Comparison of ENCODE assay signal across 8 cellular contexts in the genomic region with DNA sequence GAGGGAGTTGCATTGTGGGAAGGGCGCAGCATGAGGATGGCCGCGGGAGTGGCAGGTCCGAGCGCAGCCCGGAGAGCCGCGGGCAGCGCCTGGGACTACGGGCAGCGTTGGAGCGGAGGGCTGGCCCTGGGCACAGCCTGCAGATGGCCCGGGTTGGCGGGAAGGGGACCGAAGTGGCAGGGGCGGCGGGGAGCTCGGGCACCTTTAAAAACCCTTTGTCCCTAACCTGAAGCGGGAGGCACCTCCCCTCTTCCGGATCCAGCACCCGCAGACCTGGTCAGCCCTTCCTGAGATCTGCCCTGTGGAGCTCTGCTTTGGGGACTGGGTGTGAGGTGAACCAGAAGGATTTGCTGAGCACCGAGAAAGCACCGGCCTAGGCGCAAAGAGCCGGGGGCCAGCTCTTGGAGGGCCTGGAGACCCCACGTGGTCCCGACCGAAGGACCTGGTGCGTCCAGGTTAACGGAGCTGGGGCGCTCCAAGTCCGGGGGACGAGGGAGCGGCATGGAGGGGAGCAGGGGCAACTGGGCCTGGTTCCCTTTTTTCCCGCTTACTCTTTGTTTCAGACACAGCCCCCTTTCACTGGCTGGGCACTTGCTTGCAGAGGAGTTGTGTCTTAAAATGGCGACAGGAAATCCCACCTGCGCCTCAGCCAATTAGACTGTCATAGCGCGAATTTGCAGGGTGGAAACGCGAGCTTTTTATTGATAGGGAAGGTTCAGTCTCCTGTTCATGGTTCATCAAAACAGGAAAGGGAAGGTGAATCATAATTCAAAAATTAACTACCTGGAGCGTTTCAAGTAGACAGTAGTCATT. TPM values are rescaled to one million over a fixed set of nuclear protein-coding genes. Genes with fewer than 3 reads are reported as not detected.
A peak's percentile ranks its signal among the peaks of the same experiment; 100 is the strongest.
DNase-seq lines count a peak whose midpoint lies in the region; ATAC-seq and TF ChIP-seq lines count a peak whose summit lies in the region.

No MANE protein-coding gene starts in this region.

- no peak overlapping the region for H3K56ac ChIP-seq in IMR-90 (ENCODE audit: extremely low read depth, insufficient read depth, low read length)

- peak overlapping the region; percentile 91 for H2BK120ac ChIP-seq in IMR-90 (ENCODE audit: low read depth, low read length)

- 19% methylated on average over 21 of the region's 42 CpGs; no CpG with 5 or more reads in 1 of the 2 experiments for WGBS in IMR-90 (ENCODE audit: extremely low coverage in 2 of 2, insufficient read length in 1 of 2), 2 experiments

- H3K9me3 Mint-ChIP-seq in CD8-positive, alpha-beta T cell, result no peaks in the 10 kb centered on the region
- no peaks in the 10 kb centered on the region for H3K9me3 Mint-ChIP-seq in stimulated activated effector memory CD8-positive, alpha-beta T cell treated with anti-CD3 and anti-CD28 coated beads, Interleukin-12 subunit alpha, Interleukin-12 subunit beta, amount 100 ng/mL, for 72 hours

- no peak for TF ChIP-seq CTCF in CD8-positive, alpha-beta T cell (IDR thresholded peaks at IDR 0.05)
- TF ChIP-seq CTCF in GM20000 (IDR thresholded peaks at IDR 0.05; ENCODE audit: extremely low read depth, missing control alignments) (no peak), IMR-90 (conservative IDR thresholded peaks at IDR 0.05; ENCODE audit: low read depth, low read length) (no peak), dorsolateral prefrontal cortex (IDR thresholded peaks at IDR 0.05 in 54 of 56, conservative IDR thresholded peaks at IDR 0.05 in 2 of 56; ENCODE audit: low read depth in 1 of 56, partially characterized antibody in 56 of 56) (peak in 1 of 56 donors; percentile 4)

- H2AFZ ChIP-seq in IMR-90 (replicated peaks; ENCODE audit: low read length, poor library complexity), result peak overlapping the region; percentile 93

- in situ Hi-C loops in IMR-90 (cut with MboI; ENCODE audit: low sequenced_read_pairs), result loop anchor here (5.0 kb wide), 1 partner anchor 52 kb away; no protein-coding TSS in a partner anchor

- H3K9ac ChIP-seq in IMR-90 (ENCODE audit: low read depth, low read length) (peak overlapping the region; percentile 98), mucosa of rectum (ENCODE audit: low read depth in 1 of 2, low read length in 2 of 2) (peak overlapping the region; percentile 77 to 91)

- H4K20me1 ChIP-seq in IMR-90 (ENCODE audit: insufficient read depth, low read length), result peaks cover 22% of the 10 kb centered on the region; the same call in 1 of the 2 replicates

- POLR2A ChIA-PET in CD8-positive, alpha-beta T cell (lab: Charles Lee), result interaction anchor here (0.6 to 5.5 kb wide), 40 partner anchors 8 to 1057 kb away, joined by 3 to 232 read pairs (median 6); partner anchors contain the start of genes ARID2, SCAF11 and SLC38A2
- POLR2A ChIA-PET in IMR-90 (lab: Charles Lee; ENCODE audit: unreplicated experiment), result interaction anchor here (0.6 to 1.0 kb wide), 3 partner anchors 10 to 1551 kb away, joined by 3 to 4 read pairs (median 3); no protein-coding TSS in a partner anchor

- DNase-seq in CD8-positive, alpha-beta T cell, result peak; percentile 15 to 87 (median 75)
- peak; percentile 73 for DNase-seq in GM20000 (ENCODE audit: low spot score)
- no peak for DNase-seq in IMR-90
- peak; percentile 59 to 61 for DNase-seq in activated CD4-positive, alpha-beta T cell treated with anti-CD3 and anti-CD28 coated beads for 24 hours (ENCODE audit: low read depth in 2 of 2)
- peak in 2 of 10 donors; percentile 31 to 72 for DNase-seq in dorsolateral prefrontal cortex
- DNase-seq in stimulated activated effector memory CD8-positive, alpha-beta T cell treated with anti-CD3 and anti-CD28 coated beads, Interleukin-12 subunit alpha, Interleukin-12 subunit beta, amount 100 ng/mL, for 72 hours (ENCODE audit: low spot score in 2 of 2), result peak; percentile 29 to 84
- DNase-seq in NOMO-1 treated with dmso at 0.1 percent for 144 hours (lab: John Stamatoyannopoulos, UW; ENCODE audit: unreplicated experiment), result no peak

- peaks cover 7% of the 10 kb centered on the region for H3K36me3 Mint-ChIP-seq in CD8-positive, alpha-beta T cell
- no peaks in the 10 kb centered on the region for H3K36me3 Mint-ChIP-seq in stimulated activated effector memory CD8-positive, alpha-beta T cell treated with anti-CD3 and anti-CD28 coated beads, Interleukin-12 subunit alpha, Interleukin-12 subunit beta, amount 100 ng/mL, for 72 hours

- H3K9me1 ChIP-seq in IMR-90 (ENCODE audit: insufficient read depth, low read length), result peaks cover 12% of the 10 kb centered on the region

- H3K18ac ChIP-seq in IMR-90 (ENCODE audit: low read depth, low read length), result peak overlapping the region; percentile 13; the same call in 1 of the 2 replicates

- TF ChIP-seq POLR2A in IMR-90 (IDR thresholded peaks at IDR 0.05; ENCODE audit: low read depth, low read length), result no peak

- H3K27me3 Mint-ChIP-seq in CD8-positive, alpha-beta T cell (ENCODE audit: low read depth), result no peaks in the 10 kb centered on the region

- peak overlapping the region; percentile 96 for H3K4me3 ChIP-seq in CD8-positive, alpha-beta T cell (ENCODE audit: low read depth, low read length)
- H3K4me3 ChIP-seq in IMR-90 (ENCODE audit: insufficient read depth, low read depth, low read length) (peak overlapping the region; percentile 96), dorsolateral prefrontal cortex (peak overlapping the region; percentile 53 to 89 (median 74)), mucosa of rectum (ENCODE audit: low read length in 2 of 2) (peak overlapping the region; percentile 81 to 94)

- H2BK20ac ChIP-seq in IMR-90 (ENCODE audit: low read depth, low read length), result peak overlapping the region; percentile 27; the same call in 1 of the 2 replicates

- H3K4me1 Mint-ChIP-seq in CD8-positive, alpha-beta T cell (ENCODE audit: low read depth), result peaks cover 36% of the 10 kb centered on the region
- H3K4me1 Mint-ChIP-seq in stimulated activated effector memory CD8-positive, alpha-beta T cell treated with anti-CD3 and anti-CD28 coated beads, Interleukin-12 subunit alpha, Interleukin-12 subunit beta, amount 100 ng/mL, for 72 hours, result peaks cover 7% of the 10 kb centered on the region

- no peak for TF ChIP-seq RAD21 in IMR-90 (IDR thresholded peaks at IDR 0.05; ENCODE audit: low read length)

- peak overlapping the region; percentile 14 for H2BK5ac ChIP-seq in IMR-90 (ENCODE audit: low read depth, low read length, poor library complexity, severe bottlenecking)

- H3K79me1 ChIP-seq in IMR-90 (ENCODE audit: low read depth in 1 of 2, low read length in 2 of 2), result peaks cover 8 to 28% of the 10 kb centered on the region in 2 experiments; a peak in 3 of 4 replicates

- H3K4ac ChIP-seq in IMR-90 (ENCODE audit: low read depth, low read length), result peak overlapping the region; percentile 96

- dilution Hi-C loops in IMR-90 (cut with HindIII; ENCODE audit: low sequenced_read_pairs, unreplicated experiment), result no loop called here

- intact Hi-C loops in CD8-positive, alpha-beta T cell (cut with DNase I, micrococcal nuclease), result loop anchor here (1.0 to 10.0 kb wide), 9 partner anchors 21 to 1091 kb away; partner anchors contain the start of genes ARID2 (in 1 of the 2), SCAF11 (in 1 of the 2) and SLC38A2 (in 1 of the 2)
- intact Hi-C loops in IMR-90 (cut with micrococcal nuclease), result loop anchor here (2.0 to 10.0 kb wide), 6 partner anchors 87 to 665 kb away; partner anchors contain the start of gene SCAF11
- intact Hi-C loops in dorsolateral prefrontal cortex (cut with DNase I), result loop anchor here (5.0 to 10.0 kb wide), 3 partner anchors 85 to 117 kb away; partner anchors contain the start of gene SLC38A2 (in 2 of the 2)

- H3K4me3 Mint-ChIP-seq in CD8-positive, alpha-beta T cell, result no peak overlapping the region
- H3K4me3 Mint-ChIP-seq in stimulated activated effector memory CD8-positive, alpha-beta T cell treated with anti-CD3 and anti-CD28 coated beads, Interleukin-12 subunit alpha, Interleukin-12 subunit beta, amount 100 ng/mL, for 72 hours, result no peak overlapping the region

- peak overlapping the region; percentile 81 for H3K4me2 ChIP-seq in IMR-90 (ENCODE audit: low read depth, low read length)

- H3K27me3 ChIP-seq in CD8-positive, alpha-beta T cell (ENCODE audit: insufficient read depth, low read length), result no peaks in the 10 kb centered on the region
- H3K27me3 ChIP-seq in IMR-90 (ENCODE audit: control insufficient read depth, insufficient read depth, low read length) (no peaks in the 10 kb centered on the region), dorsolateral prefrontal cortex (peaks cover 0 to 23% (median 0%) of the 10 kb centered on the region in 45 donors), mucosa of rectum (ENCODE audit: control insufficient read depth in 2 of 2, insufficient read depth in 2 of 2, low read length in 2 of 2) (peaks cover 0 to 4% of the 10 kb centered on the region in 2 donors)

- H2AK5ac ChIP-seq in IMR-90 (ENCODE audit: low read depth, low read length), result peak overlapping the region; percentile 44; the same call in 1 of the 2 replicates

- BruUV-seq in IMR-90 (replicated peaks; lab: Mats Ljungman, UMichigan), result no TSS peak

- peak overlapping the region; percentile 93 to 99 for H4K8ac ChIP-seq in IMR-90 (ENCODE audit: low read depth in 2 of 2, low read length in 2 of 2)

- H4K5ac ChIP-seq in IMR-90 (ENCODE audit: low read depth, low read length), result peak overlapping the region; percentile 55

- peak overlapping the region; percentile 98 for H3K27ac ChIP-seq in CD8-positive, alpha-beta T cell (ENCODE audit: low read depth, low read length)
- H3K27ac ChIP-seq in IMR-90 (ENCODE audit: insufficient read depth, low read length), result peak overlapping the region; percentile 91; the same call in 1 of the 2 replicates
- peak overlapping the region in 58 of 59 donors; percentile 33 to 95 (median 84) for H3K27ac ChIP-seq in dorsolateral prefrontal cortex
- H3K27ac ChIP-seq in mucosa of rectum (ENCODE audit: low read depth in 2 of 2, low read length in 2 of 2), result peak overlapping the region; percentile 98

- H4K91ac ChIP-seq in IMR-90 (ENCODE audit: insufficient read depth, low read depth, low read length), result peak overlapping the region; percentile 99

- H3K14ac ChIP-seq in IMR-90 (replicated peaks; ENCODE audit: low read depth, low read length), result peak overlapping the region; percentile 94

- no peaks in the 10 kb centered on the region for H3K36me3 ChIP-seq in CD8-positive, alpha-beta T cell (ENCODE audit: insufficient read depth, low read length)
- H3K36me3 ChIP-seq in IMR-90 (ENCODE audit: control insufficient read depth, insufficient read depth, low read length), result no peaks in the 10 kb centered on the region
- no peaks in the 10 kb centered on the region for H3K36me3 ChIP-seq in mucosa of rectum (ENCODE audit: control insufficient read depth in 2 of 2, insufficient read depth in 2 of 2, low read length in 2 of 2)

- no peak overlapping the region for H2BK15ac ChIP-seq in IMR-90 (ENCODE audit: low read depth, low read length)

- H2AK9ac ChIP-seq in IMR-90 (replicated peaks; ENCODE audit: low read depth, low read length, poor library complexity), result peak overlapping the region; percentile 98

- CTCF ChIA-PET in CD8-positive, alpha-beta T cell (lab: Charles Lee), result interaction anchor here (0.8 to 4.6 kb wide), 18 partner anchors 14 to 278 kb away, joined by 3 to 36 read pairs (median 4); no protein-coding TSS in a partner anchor
- CTCF ChIA-PET in IMR-90 (lab: Yijun Ruan, JAX), result interaction anchor here (0.9 kb wide), 1 partner anchor 8 kb away, joined by 5 read pairs; no protein-coding TSS in a partner anchor

- peak; percentile 46 for ATAC-seq in CD8-positive, alpha-beta T cell
- ATAC-seq in IMR-90 (ENCODE audit: low read depth), result peak; percentile 48
- peak; percentile 50 for ATAC-seq in stimulated activated effector memory CD8-positive, alpha-beta T cell treated with anti-CD3 and anti-CD28 coated beads, Interleukin-12 subunit alpha, Interleukin-12 subunit beta, amount 100 ng/mL, for 72 hours

- H3K23ac ChIP-seq in IMR-90 (ENCODE audit: low read depth, low read length), result peak overlapping the region; percentile 57

- H3K9me3 ChIP-seq in CD8-positive, alpha-beta T cell (ENCODE audit: low read length), result no peaks in the 10 kb centered on the region
- H3K9me3 ChIP-seq in IMR-90 (ENCODE audit: control insufficient read depth, insufficient read depth, low read length) (no peaks in the 10 kb centered on the region), mucosa of rectum (ENCODE audit: control insufficient read depth in 2 of 2, low read length in 2 of 2) (no peaks in the 10 kb centered on the region)

- no peak overlapping the region for H3K27ac Mint-ChIP-seq in CD8-positive, alpha-beta T cell
- H3K27ac Mint-ChIP-seq in stimulated activated effector memory CD8-positive, alpha-beta T cell treated with anti-CD3 and anti-CD28 coated beads, Interleukin-12 subunit alpha, Interleukin-12 subunit beta, amount 100 ng/mL, for 72 hours, result no peak overlapping the region

- peaks cover 48% of the 10 kb centered on the region for H3K4me1 ChIP-seq in CD8-positive, alpha-beta T cell (ENCODE audit: insufficient read depth, low read length)
- peaks cover 12% of the 10 kb centered on the region for H3K4me1 ChIP-seq in IMR-90 (ENCODE audit: control insufficient read depth, insufficient read depth, low read length)
- peaks cover 11 to 21% of the 10 kb centered on the region in 2 donors for H3K4me1 ChIP-seq in mucosa of rectum (ENCODE audit: control insufficient read depth in 2 of 2, insufficient read depth in 2 of 2, low read length in 2 of 2)

RNA-seq across cellular contexts. Expression of gene SLC38A1, which starts 0.8 kb away (rescaled TPM):
- 100 to 1,000 TPM; 440 to 464 TPM for total RNA-seq in CD8-positive, alpha-beta T cell
- total RNA-seq in IMR-90 (2012; rRNA removed) (61.5 and 71.9 TPM in 2 replicates), dorsolateral prefrontal cortex (100 to 1,000 TPM in 31 of 120 experiments, 10 to 100 TPM in 89; 59.0 to 128 (median 90.2) TPM)
- 20.9 and 22.8 TPM in 2 replicates for polyA plus RNA-seq in IMR-90 (2012; rRNA removed)
- polyA plus RNA-seq in IMR-90 (2012; cell fraction: cytosol; rRNA removed), result 4.7 and 6.3 TPM in 2 replicates
- 11.9 and 24.4 TPM in 2 replicates for polyA plus RNA-seq in IMR-90 (2012; cell fraction: nucleus; rRNA removed; ENCODE audit: low replicate concordance)

Comparison
In these comparisons a context has a peak if more than half of its experiments do, and no peak if none do; other contexts are left out.
1. DNase-seq: peak in CD8-positive, alpha-beta T cell (7 of 7), GM20000 (single experiment), activated CD4-positive, alpha-beta T cell treated with anti-CD3 and anti-CD28 coated beads for 24 hours (2 of 2) and stimulated activated effector memory CD8-positive, alpha-beta T cell treated with anti-CD3 and anti-CD28 coated beads, Interleukin-12 subunit alpha, Interleukin-12 subunit beta, amount 100 ng/mL, for 72 hours (2 of 2); none in IMR-90 (single experiment) and NOMO-1 treated with dmso at 0.1 percent for 144 hours (single experiment).
2. Peak in every context shown above with its lines, with median percentiles within 50 percentile points of each other: ATAC-seq, H3K27ac ChIP-seq and H3K4me3 ChIP-seq.